ENCODE assay signal across 1 cellular context in genomic region chr2:197705143-197705911, GRCh38.
TF ChIP-seq lines count a peak whose summit lies in the region.

MARS2 (plus strand) TSS chr2:197705369; CDS start chr2:197705406, 37 bp downstream.

TF ChIP-seq in GM23338, 12 proteins besides CTCF, POLR2A, EP300 and RAD21 (continued from another document):
- TF ChIP-seq, protein P1, sequence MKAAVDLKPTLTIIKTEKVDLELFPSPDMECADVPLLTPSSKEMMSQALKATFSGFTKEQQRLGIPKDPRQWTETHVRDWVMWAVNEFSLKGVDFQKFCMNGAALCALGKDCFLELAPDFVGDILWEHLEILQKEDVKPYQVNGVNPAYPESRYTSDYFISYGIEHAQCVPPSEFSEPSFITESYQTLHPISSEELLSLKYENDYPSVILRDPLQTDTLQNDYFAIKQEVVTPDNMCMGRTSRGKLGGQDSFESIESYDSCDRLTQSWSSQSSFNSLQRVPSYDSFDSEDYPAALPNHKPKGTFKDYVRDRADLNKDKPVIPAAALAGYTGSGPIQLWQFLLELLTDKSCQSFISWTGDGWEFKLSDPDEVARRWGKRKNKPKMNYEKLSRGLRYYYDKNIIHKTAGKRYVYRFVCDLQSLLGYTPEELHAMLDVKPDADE (IDR thresholded peaks at IDR 0.05): peak; percentile 36; the same call in 1 of the 2 replicates
- no peak for TF ChIP-seq REST (IDR thresholded peaks at IDR 0.05; ENCODE audit: unreplicated experiment)
- TF ChIP-seq CREB1 (CRISPR knock-in tag; IDR thresholded peaks at IDR 0.05; ENCODE audit: low read depth): peak; percentile 48
- TF ChIP-seq ZNF114 (CRISPR knock-in tag; IDR thresholded peaks at IDR 0.05): no peak
- peak; percentile 95 for TF ChIP-seq POLR2AphosphoS5 (IDR thresholded peaks at IDR 0.05; ENCODE audit: low read depth)
- no peak for TF ChIP-seq NANOG (IDR thresholded peaks at IDR 0.05; ENCODE audit: borderline replicate concordance)
